In genomic region chr7:41834805-41835694, GRCh38 we compare ENCODE assay signal across 15 cellular contexts.
DNase-seq lines count a peak whose midpoint lies in the region; ATAC-seq and TF ChIP-seq lines count a peak whose summit lies in the region.
"Had no signal": no experiment of that assay in that cellular context is flagged by ENCODE, and none has a peak within 500 bp of the region (broad histone marks: within the 10 kb centered on the region; RNA-seq: fewer than 3 reads in every experiment).

No MANE protein-coding gene starts in this region.

- CTCF ChIA-PET in mammary epithelial cell (lab: Charles Lee; ENCODE audit: low non-redundant PET) = no interaction called here

- no peaks in the 10 kb centered on the region for H3K36me3 ChIP-seq in GM23248 (ENCODE audit: low read depth)
- H3K36me3 ChIP-seq in mammary epithelial cell (ENCODE audit: insufficient read depth, low read length) = no peaks in the 10 kb centered on the region
- no peaks in the 10 kb centered on the region for H3K36me3 ChIP-seq in skeletal muscle satellite cell (ENCODE audit: insufficient read depth, low read length)

- no peaks in the 10 kb centered on the region for H3K27me3 ChIP-seq in GM23248 (replicated peaks; ENCODE audit: insufficient read depth)
- H3K27me3 ChIP-seq in mammary epithelial cell (ENCODE audit: insufficient read depth, low read length) = no peaks in the 10 kb centered on the region
- H3K27me3 ChIP-seq in right cardiac atrium (ENCODE audit: control insufficient read depth, insufficient read depth) = no peaks in the 10 kb centered on the region
- H3K27me3 ChIP-seq in skeletal muscle satellite cell (ENCODE audit: control insufficient read depth, insufficient read depth, low read length) = no peaks in the 10 kb centered on the region

- dilution Hi-C loops in mammary epithelial cell (cut with HindIII; ENCODE audit: low sequenced_read_pairs) = no loop called here

- no peaks in the 10 kb centered on the region for H4K20me1 ChIP-seq in GM23248 (ENCODE audit: insufficient read depth)
- no peaks in the 10 kb centered on the region for H4K20me1 ChIP-seq in mammary epithelial cell (ENCODE audit: insufficient read depth, low read length)

- H3K4me1 ChIP-seq in GM23248 (ENCODE audit: insufficient read depth) (peaks cover 25% of the 10 kb centered on the region), mammary epithelial cell (ENCODE audit: insufficient read depth, low read length) (peaks cover 3% of the 10 kb centered on the region), right cardiac atrium (ENCODE audit: control insufficient read depth, insufficient read depth, low read length) (no peaks in the 10 kb centered on the region), skeletal muscle satellite cell (ENCODE audit: control insufficient read depth, insufficient read depth, low read length) (peaks cover 11% of the 10 kb centered on the region)

- H3K27ac ChIP-seq in GM23248 = peak overlapping the region; percentile 65
- H3K27ac ChIP-seq in mammary epithelial cell (ENCODE audit: insufficient read depth, low read depth, low read length) = no peak overlapping the region
- H3K27ac ChIP-seq in right cardiac atrium (ENCODE audit: low read length) = peak overlapping the region; percentile 29
- H3K27ac ChIP-seq: KMS-11 had no signal

- H3F3A ChIP-seq in GM23248 (ENCODE audit: insufficient read depth) = peaks cover 22% of the 10 kb centered on the region

- H3K79me2 ChIP-seq in GM23248 (ENCODE audit: insufficient read depth) = no peaks in the 10 kb centered on the region
- no peaks in the 10 kb centered on the region for H3K79me2 ChIP-seq in mammary epithelial cell (ENCODE audit: insufficient read depth, low read length)

- peak; percentile 59 to 80 for ATAC-seq in right cardiac atrium
- ATAC-seq in HG03469 (IDR thresholded peaks at IDR 0.05; ENCODE audit: unreplicated experiment) = no peak
- ATAC-seq in esophagus mucosa = no peak
- ATAC-seq: naive thymus-derived CD8-positive, alpha-beta T cell had no signal

- H2AFZ ChIP-seq in GM23248 = peak overlapping the region; percentile 94
- peak overlapping the region; percentile 73 for H2AFZ ChIP-seq in mammary epithelial cell (ENCODE audit: low read depth, low read length)

- peak overlapping the region; percentile 38; the same call in 1 of the 2 replicates for H3K4me3 ChIP-seq in GM23248
- H3K4me3 ChIP-seq in mammary epithelial cell (replicated peaks in 1 of 3; ENCODE audit: insufficient read depth in 1 of 3, low read depth in 2 of 3, low read length in 3 of 3) = no peak overlapping the region
- no peak overlapping the region for H3K4me3 ChIP-seq in right cardiac atrium (ENCODE audit: low read length)
- H3K4me3 ChIP-seq in skeletal muscle satellite cell (ENCODE audit: low read length) = no peak overlapping the region

- WGBS in GM23248 (ENCODE audit: low coverage in 1 of 2, low lambda C conversion rate in 2 of 2, missing lambda C conversion rate in 2 of 2), 2 experiments = 14 to 29% methylated on average over 8 of the region's 8 CpGs
- WGBS in mammary epithelial cell (ENCODE audit: low coverage, missing lambda C conversion rate) = 25% methylated on average over 8 of the region's 8 CpGs
- 47% methylated on average over 8 of the region's 8 CpGs for WGBS in right cardiac atrium

- H3K4me2 ChIP-seq in GM23248 (ENCODE audit: unreplicated experiment) (peak overlapping the region; percentile 63), mammary epithelial cell (ENCODE audit: insufficient read depth, low read depth, low read length) (no peak overlapping the region), skeletal muscle satellite cell (ENCODE audit: low read length) (peak overlapping the region; percentile 44)
- H3K4me2 ChIP-seq: KMS-11 had no signal

- H3K9ac ChIP-seq in GM23248 = peak overlapping the region; percentile 66
- no peak overlapping the region for H3K9ac ChIP-seq in mammary epithelial cell (ENCODE audit: insufficient read depth, low read length)
- H3K9ac ChIP-seq in skeletal muscle satellite cell (ENCODE audit: low read depth, low read length) = peak overlapping the region; percentile 42
- H3K9ac ChIP-seq: KMS-11 had no signal

- intact Hi-C loops in mammary epithelial cell (cut with micrococcal nuclease) (no loop called here), right cardiac atrium (cut with DNase I) (no loop called here)

- H3K9me2 ChIP-seq in GM23248 (ENCODE audit: insufficient read depth) = no peaks in the 10 kb centered on the region

- in situ Hi-C loops in GM23248 (cut with MboI) = no loop called here
- in situ Hi-C loops in mammary epithelial cell (cut with MboI; ENCODE audit: low sequenced_read_pairs in 2 of 2) = no loop called here

- H3K9me3 ChIP-seq in GM23248 (ENCODE audit: low read depth) (no peaks in the 10 kb centered on the region), mammary epithelial cell (replicated peaks; ENCODE audit: insufficient read depth, low read length) (no peaks in the 10 kb centered on the region), right cardiac atrium (ENCODE audit: control insufficient read depth, low read length) (no peaks in the 10 kb centered on the region), skeletal muscle satellite cell (replicated peaks; ENCODE audit: low read length) (no peaks in the 10 kb centered on the region)

- no peak for TF ChIP-seq CTCF in mammary epithelial cell (conservative IDR thresholded peaks at IDR 0.05 in 1 of 2, IDR thresholded peaks at IDR 0.05 in 1 of 2; ENCODE audit: extremely low read depth in 1 of 2, insufficient read depth in 1 of 2, low read depth in 1 of 2, low read length in 2 of 2)

- BruUV-seq in mammary epithelial cell (replicated peaks; lab: Mats Ljungman, UMichigan) = no TSS peak

- DNase-seq in GM23248 = peak; percentile 73
- DNase-seq in mammary epithelial cell = no peak
- DNase-seq in right cardiac atrium = peak; percentile 12 to 48 (median 41)
- DNase-seq in stimulated activated naive CD4-positive, alpha-beta T cell treated with Interleukin-2 at 50 U/mL for 16 hours (lab: John Stamatoyannopoulos, UW) = no peak
- no peak for DNase-seq in NCI-H345 (lab: John Stamatoyannopoulos, UW)
- DNase-seq: activated B cell treated with CpG ODN at 0.5 μM for 24 hours; activated T-cell treated with anti-CD3 and anti-CD28 coated beads for 4 hours; AML-193; naive thymus-derived CD8-positive, alpha-beta T cell; NCI-H1930; NK-92 treated with Interleukin-12 subunit alpha and Interleukin-12 subunit beta, amount 100 ng/mL, for 24 hours had no signal

Comparison
In these comparisons a context has a peak if more than half of its experiments do, and no peak if none do; other contexts are left out.
1. DNase-seq: peak in GM23248 (single experiment) and right cardiac atrium (3 of 3); none in mammary epithelial cell (single experiment), stimulated activated naive CD4-positive, alpha-beta T cell treated with Interleukin-2 at 50 U/mL for 16 hours (single experiment) and NCI-H345 (single experiment).
2. ATAC-seq: peak in right cardiac atrium (2 of 2); none in HG03469 (single experiment) and esophagus mucosa (single experiment).